ENCODE assay signal across 17 cellular contexts in the genomic region with DNA sequence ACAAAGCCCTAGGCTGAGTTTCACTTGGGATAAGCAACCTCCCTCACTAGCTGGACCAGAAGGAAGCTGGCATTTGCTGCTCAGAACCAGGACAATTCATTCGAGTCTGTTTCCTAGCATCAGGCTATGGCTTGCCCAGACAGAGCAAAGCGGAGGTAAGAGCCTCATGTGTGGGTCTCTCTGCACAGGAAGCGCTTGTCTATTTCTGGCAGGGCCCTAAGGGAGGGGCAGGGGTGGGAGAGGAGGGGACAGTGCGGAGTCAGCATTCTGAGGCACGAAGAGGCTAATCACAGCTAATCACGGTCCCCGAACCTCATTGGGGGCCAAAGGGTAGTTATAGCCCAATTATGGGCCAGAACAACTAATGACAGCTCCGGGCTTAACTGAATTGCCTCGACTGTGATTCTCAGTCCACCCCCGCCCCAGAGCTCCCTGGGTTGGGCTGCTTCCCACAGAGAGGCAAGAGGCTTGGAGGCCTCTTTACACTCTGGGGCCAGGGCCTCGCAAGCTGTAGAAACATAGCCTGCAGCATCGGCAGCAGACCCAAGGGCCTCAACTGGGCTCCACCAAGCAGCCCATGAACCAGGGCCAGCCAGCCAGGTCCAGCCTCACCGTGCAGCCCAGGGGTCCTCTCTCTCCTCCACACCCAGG.
DNase-seq lines count a peak whose midpoint lies in the region; ATAC-seq, FAIRE-seq and TF ChIP-seq lines count a peak whose summit lies in the region.
"Had no signal": no experiment of that assay in that cellular context is flagged by ENCODE, and none has a peak within 500 bp of the region (broad histone marks: within the 10 kb centered on the region; RNA-seq: fewer than 3 reads in every experiment).

No MANE protein-coding gene starts in this region.

- ATAC-seq in activated naive CD8-positive, alpha-beta T cell treated with anti-CD3 and anti-CD28 coated beads, Interleukin-2, amount 50 U/mL, for 24 hours: no peak

- H3K36me3 ChIP-seq in KOPT-K1 (ENCODE audit: insufficient read depth, low read length) (no peaks in the 10 kb centered on the region), small intestine (ENCODE audit: control insufficient read depth in 2 of 2, insufficient read depth in 2 of 2, low read length in 2 of 2) (no peaks in the 10 kb centered on the region), osteoblast (ENCODE audit: insufficient read depth, low read length) (no peaks in the 10 kb centered on the region)
- H3K36me3 ChIP-seq: BE2C, SJCRH30 had no signal

- no peak overlapping the region for H3K27ac Mint-ChIP-seq in activated naive CD8-positive, alpha-beta T cell
- no peak overlapping the region for H3K27ac Mint-ChIP-seq in activated naive CD8-positive, alpha-beta T cell treated with anti-CD3 and anti-CD28 coated beads, Interleukin-2, amount 50 U/mL, for 24 hours
- H3K27ac Mint-ChIP-seq: activated T-helper 1 cell treated with anti-CD3 and anti-CD28 coated beads, Interleukin-12 subunit alpha, Interleukin-12 subunit beta, Interleukin-2, Interleukin-4 antibody, amounts not matched to agents 30 ng/mL and 10 ng/mL and 1 ng/mL, durations not matched to agents 14 hours and 24 hours and 36 hours; IgD-negative memory B cell; progenitor cell of endocrine pancreas had no signal

- H3K4me3 Mint-ChIP-seq in activated naive CD8-positive, alpha-beta T cell: peak overlapping the region; percentile 0
- no peak overlapping the region for H3K4me3 Mint-ChIP-seq in activated naive CD8-positive, alpha-beta T cell treated with anti-CD3 and anti-CD28 coated beads, Interleukin-2, amount 50 U/mL, for 24 hours
- H3K4me3 Mint-ChIP-seq: activated T-helper 1 cell treated with anti-CD3 and anti-CD28 coated beads, Interleukin-12 subunit alpha, Interleukin-12 subunit beta, Interleukin-2, Interleukin-4 antibody, amounts not matched to agents 30 ng/mL and 10 ng/mL and 1 ng/mL, durations not matched to agents 14 hours and 24 hours and 36 hours had no signal

- no peak for TF ChIP-seq CTCF in osteoblast (IDR thresholded peaks at IDR 0.05; ENCODE audit: extremely low read depth, low read depth, low read length)

- H3K79me2 ChIP-seq in osteoblast (ENCODE audit: insufficient read depth, low read length): no peaks in the 10 kb centered on the region

- FAIRE-seq in small intestine (lab: Jason Lieb, UNC): no peak
- FAIRE-seq: endothelial cell of umbilical vein, TTC549 had no signal

- H3K4me1 ChIP-seq in small intestine (ENCODE audit: control insufficient read depth in 2 of 2, insufficient read depth in 1 of 2, low read depth in 1 of 2, low read length in 1 of 2) (no peaks in the 10 kb centered on the region), osteoblast (ENCODE audit: insufficient read depth, low read length) (no peaks in the 10 kb centered on the region)
- H3K4me1 ChIP-seq: BE2C, SJCRH30 had no signal

- no peak overlapping the region for H3K4me2 ChIP-seq in osteoblast (ENCODE audit: insufficient read depth, low read length)

- H3K27me3 Mint-ChIP-seq in activated naive CD8-positive, alpha-beta T cell: no peaks in the 10 kb centered on the region
- no peaks in the 10 kb centered on the region for H3K27me3 Mint-ChIP-seq in activated naive CD8-positive, alpha-beta T cell treated with anti-CD3 and anti-CD28 coated beads, Interleukin-2, amount 50 U/mL, for 24 hours

- no peak for DNase-seq in activated naive CD8-positive, alpha-beta T cell treated with anti-CD3 and anti-CD28 coated beads, Interleukin-2, amount 50 U/mL, for 24 hours
- DNase-seq in germinal center (ENCODE audit: low spot score) (peak; percentile 16), small intestine (peak; percentile 18), osteoblast (ENCODE audit: insufficient read length, low spot score, missing footprints) (no peak), retina (no peak), HuH-7.5 (ENCODE audit: low spot score) (no peak)
- DNase-seq: BE2C, NCI-H146, NCI-H526 treated with DMSO at 0.1 percent for 48 hours, SJCRH30 had no signal

- H3K36me3 Mint-ChIP-seq in activated naive CD8-positive, alpha-beta T cell: no peaks in the 10 kb centered on the region
- no peaks in the 10 kb centered on the region for H3K36me3 Mint-ChIP-seq in activated naive CD8-positive, alpha-beta T cell treated with anti-CD3 and anti-CD28 coated beads, Interleukin-2, amount 50 U/mL, for 24 hours (ENCODE audit: low read depth)
- H3K36me3 Mint-ChIP-seq: IgD-negative memory B cell had no signal

- no peaks in the 10 kb centered on the region for H3K9me3 ChIP-seq in KOPT-K1 (ENCODE audit: insufficient read depth, low read length, poor library complexity, severe bottlenecking)
- H3K9me3 ChIP-seq in small intestine (ENCODE audit: control insufficient read depth, low read depth): no peaks in the 10 kb centered on the region
- no peaks in the 10 kb centered on the region for H3K9me3 ChIP-seq in osteoblast (ENCODE audit: low read depth, low read length)
- H3K9me3 ChIP-seq: BE2C, SJCRH30 had no signal

- peak overlapping the region; percentile 47 for H3K27ac ChIP-seq in KOPT-K1 (ENCODE audit: low read depth, low read length, poor library complexity, severe bottlenecking)
- no peak overlapping the region for H3K27ac ChIP-seq in small intestine (ENCODE audit: low read depth in 1 of 2, low read length in 1 of 2)
- no peak overlapping the region for H3K27ac ChIP-seq in osteoblast (ENCODE audit: low read depth, low read length)
- H3K27ac ChIP-seq: SJCRH30 had no signal

- WGBS in small intestine, 3 donors: 41 to 54% (median 53%) methylated on average over 13 of the region's 13 CpGs

- H3K4me3 ChIP-seq in small intestine (ENCODE audit: low read depth in 1 of 2, low read length in 2 of 2): no peak overlapping the region
- no peak overlapping the region for H3K4me3 ChIP-seq in osteoblast (ENCODE audit: insufficient read depth, low read length)
- H3K4me3 ChIP-seq: SJCRH30 had no signal

- H3K27me3 ChIP-seq in small intestine (ENCODE audit: control insufficient read depth in 2 of 2, insufficient read depth in 2 of 2, low read length in 2 of 2) (no peaks in the 10 kb centered on the region), osteoblast (ENCODE audit: insufficient read depth, low read length) (peaks cover 41% of the 10 kb centered on the region)
- H3K27me3 ChIP-seq: BE2C had no signal

- no peaks in the 10 kb centered on the region for H4K20me1 ChIP-seq in osteoblast (ENCODE audit: insufficient read depth, low read length)

- no peaks in the 10 kb centered on the region for H3K9me3 Mint-ChIP-seq in activated naive CD8-positive, alpha-beta T cell (ENCODE audit: low read depth)
- H3K9me3 Mint-ChIP-seq in activated naive CD8-positive, alpha-beta T cell treated with anti-CD3 and anti-CD28 coated beads, Interleukin-2, amount 50 U/mL, for 24 hours: no peaks in the 10 kb centered on the region
- H3K9me3 Mint-ChIP-seq: activated T-helper 1 cell treated with anti-CD3 and anti-CD28 coated beads, Interleukin-12 subunit alpha, Interleukin-12 subunit beta, Interleukin-2, Interleukin-4 antibody, amounts not matched to agents 30 ng/mL and 10 ng/mL and 1 ng/mL, durations not matched to agents 14 hours and 24 hours and 36 hours; IgD-negative memory B cell had no signal

- peaks cover 11% of the 10 kb centered on the region for H3K4me1 Mint-ChIP-seq in activated naive CD8-positive, alpha-beta T cell (ENCODE audit: low read depth)
- peaks cover 12% of the 10 kb centered on the region for H3K4me1 Mint-ChIP-seq in activated naive CD8-positive, alpha-beta T cell treated with anti-CD3 and anti-CD28 coated beads, Interleukin-2, amount 50 U/mL, for 24 hours

- no peak overlapping the region for H2AFZ ChIP-seq in osteoblast (ENCODE audit: low read length)

Comparison
In these comparisons a context has a peak if more than half of its experiments do, and no peak if none do; other contexts are left out.
1. DNase-seq: peak in germinal center (single experiment) and small intestine (single experiment); none in activated naive CD8-positive, alpha-beta T cell treated with anti-CD3 and anti-CD28 coated beads, Interleukin-2, amount 50 U/mL, for 24 hours (single experiment), osteoblast (single experiment), retina (single experiment) and HuH-7.5 (single experiment).